In the genomic region with DNA sequence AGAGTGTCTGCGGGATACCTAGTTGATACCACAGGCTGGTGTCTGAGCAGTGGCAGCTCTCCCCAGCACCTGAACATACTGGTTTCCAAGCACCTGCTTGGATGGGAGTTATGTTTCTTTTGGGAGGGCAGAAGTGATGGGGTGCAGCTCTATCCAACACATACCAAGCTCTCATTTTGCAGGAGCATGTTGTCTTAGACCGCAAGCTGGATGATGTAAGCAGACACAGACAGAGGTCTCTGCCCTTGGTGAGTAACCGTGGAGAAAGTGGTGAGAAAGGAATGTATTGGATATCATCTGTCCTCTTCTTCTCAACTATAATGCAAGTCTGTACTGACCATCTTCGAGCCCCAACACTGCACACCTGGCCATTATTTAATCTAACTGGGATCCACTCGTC, we compare ENCODE assay signal across 22 cellular contexts. TPM values are rescaled to one million over a fixed set of nuclear protein-coding genes. Genes with fewer than 3 reads are reported as not detected.
DNase-seq lines count a peak whose midpoint lies in the region; ATAC-seq and TF ChIP-seq lines count a peak whose summit lies in the region.
"Had no signal": no experiment of that assay in that cellular context is flagged by ENCODE, and none has a peak within 500 bp of the region (broad histone marks: within the 10 kb centered on the region; RNA-seq: fewer than 3 reads in every experiment).

No MANE protein-coding gene starts in this region.

- H3K27ac ChIP-seq in IMR-90 (ENCODE audit: insufficient read depth, low read length) (no peak overlapping the region), lower lobe of right lung (no peak overlapping the region)
- H3K27ac ChIP-seq: BLaER1, gastroesophageal sphincter, suprapubic skin had no signal

- H4K91ac ChIP-seq in IMR-90 (ENCODE audit: insufficient read depth, low read depth, low read length), result no peak overlapping the region; the same call in 1 of the 2 replicates

- H4K8ac ChIP-seq in IMR-90 (ENCODE audit: low read depth in 2 of 2, low read length in 2 of 2), result no peak overlapping the region

- peak overlapping the region; percentile 51 for H3K4me2 ChIP-seq in IMR-90 (ENCODE audit: low read depth, low read length)
- H3K4me2 ChIP-seq: BLaER1 had no signal

- no peak for TF ChIP-seq POLR2A in IMR-90 (IDR thresholded peaks at IDR 0.05; ENCODE audit: low read depth, low read length)

- H2AK9ac ChIP-seq in IMR-90 (replicated peaks; ENCODE audit: low read depth, low read length, poor library complexity), result no peak overlapping the region

- H3K9me3 Mint-ChIP-seq in CD14-positive monocyte, result peaks cover 8 to 14% (median 12%) of the 10 kb centered on the region in 7 donors

- in situ Hi-C loops in IMR-90 (cut with MboI; ENCODE audit: low sequenced_read_pairs), result no loop called here

- peaks cover 0 to 3% of the 10 kb centered on the region in 2 donors for H3K36me3 Mint-ChIP-seq in CD14-positive monocyte

- ATAC-seq in IMR-90 (ENCODE audit: low read depth), result peak; percentile 81
- no peak for ATAC-seq in lower lobe of right lung
- ATAC-seq: activated CD4-positive, CD25-positive, alpha-beta regulatory T cell treated with anti-CD3 and anti-CD28 coated beads, Interleukin-2, amount 50 U/mL, for 24 hours; activated naive CD4-positive, alpha-beta T cell treated with anti-CD3 and anti-CD28 coated beads, Interleukin-2, amount 50 U/mL, for 72 hours; gastroesophageal sphincter; Panc1; T-cell had no signal

- H2BK15ac ChIP-seq in IMR-90 (ENCODE audit: low read depth, low read length), result no peak overlapping the region

- no peak overlapping the region for H3K4me3 Mint-ChIP-seq in CD14-positive monocyte
- H3K4me3 Mint-ChIP-seq: dendritic cell treated with granulocyte-macrophage colony-stimulating factor and Interleukin-4, amounts not matched to agents 40 ng/mL and 50 ng/mL, for 4 days; immature natural killer cell; T-cell had no signal

- H3K36me3 ChIP-seq in IMR-90 (ENCODE audit: control insufficient read depth, insufficient read depth, low read length), result peaks cover 9% of the 10 kb centered on the region
- peaks cover 8% of the 10 kb centered on the region for H3K36me3 ChIP-seq in lower lobe of right lung

- peaks cover 4% of the 10 kb centered on the region; the same call in 1 of the 2 replicates for H4K20me1 ChIP-seq in IMR-90 (ENCODE audit: insufficient read depth, low read length)
- H4K20me1 ChIP-seq: BLaER1 had no signal

- H2AFZ ChIP-seq in IMR-90 (replicated peaks; ENCODE audit: low read length, poor library complexity), result no peak overlapping the region

- no peak overlapping the region for H3K18ac ChIP-seq in IMR-90 (ENCODE audit: low read depth, low read length)

- H3K27me3 Mint-ChIP-seq in CD14-positive monocyte (ENCODE audit: low read depth in 3 of 3), result peaks cover 0 to 4% (median 1%) of the 10 kb centered on the region in 3 donors
- H3K27me3 Mint-ChIP-seq: dendritic cell treated with granulocyte-macrophage colony-stimulating factor and Interleukin-4, amounts not matched to agents 40 ng/mL and 50 ng/mL, for 4 days; T-cell had no signal

- no peak overlapping the region for H3K14ac ChIP-seq in IMR-90 (replicated peaks; ENCODE audit: low read depth, low read length)

- DNase-seq in AG10803 (ENCODE audit: low read depth) (peak; percentile 81), IMR-90 (peak; percentile 94), choroid plexus epithelial cell (ENCODE audit: low read depth) (peak; percentile 96), left kidney (ENCODE audit: low read depth, low spot score) (peak; percentile 34), putamen (ENCODE audit: low spot score) (no peak), lower lobe of right lung (no peak), CD14-positive monocyte (ENCODE audit: low spot score) (no peak)
- no peak for DNase-seq in activated T-cell treated with anti-CD3 and anti-CD28 coated beads, Interleukin-2, amount 50 U/mL, for 48 hours
- DNase-seq: activated CD8-positive, alpha-beta memory T cell treated with anti-CD3 and anti-CD28 coated beads, Interleukin-2, amount 50 U/mL, for 4 hours; immature natural killer cell; Karpas-422; NCI-H524; T-cell had no signal

- H3K4ac ChIP-seq in IMR-90 (ENCODE audit: low read depth, low read length), result no peak overlapping the region

- H3K79me1 ChIP-seq in IMR-90 (ENCODE audit: low read depth in 1 of 2, low read length in 2 of 2), result no peaks in the 10 kb centered on the region

- TF ChIP-seq CTCF in AG10803 (conservative IDR thresholded peaks at IDR 0.05; ENCODE audit: low read length) (no peak), IMR-90 (conservative IDR thresholded peaks at IDR 0.05; ENCODE audit: low read depth, low read length) (no peak), choroid plexus epithelial cell (conservative IDR thresholded peaks at IDR 0.05; ENCODE audit: low read depth, low read length) (no peak), lower lobe of right lung (IDR thresholded peaks at IDR 0.05) (no peak), CD14-positive monocyte (IDR thresholded peaks at IDR 0.05) (no peak)

- H3K9ac ChIP-seq in IMR-90 (ENCODE audit: low read depth, low read length), result no peak overlapping the region
- H3K9ac ChIP-seq: BLaER1 had no signal

- POLR2A ChIA-PET in IMR-90 (lab: Charles Lee; ENCODE audit: unreplicated experiment), result no interaction called here

- no peak overlapping the region for H2AK5ac ChIP-seq in IMR-90 (ENCODE audit: low read depth, low read length)

- dilution Hi-C loops in IMR-90 (cut with HindIII; ENCODE audit: low sequenced_read_pairs, unreplicated experiment), result no loop called here

- CTCF ChIA-PET in IMR-90 (lab: Yijun Ruan, JAX), result no interaction called here

- H3K9me1 ChIP-seq in IMR-90 (ENCODE audit: insufficient read depth, low read length), result peaks cover 8% of the 10 kb centered on the region; the same call in 1 of the 2 replicates

- H2BK5ac ChIP-seq in IMR-90 (ENCODE audit: low read depth, low read length, poor library complexity, severe bottlenecking), result no peak overlapping the region

- intact Hi-C loops in IMR-90 (cut with micrococcal nuclease), result loop anchor here (10.0 kb wide), 1 partner anchor 189 kb away; a partner anchor contains a TSS
- intact Hi-C loops in lower lobe of right lung (cut with DNase I), result no loop called here
- intact Hi-C loops in CD14-positive monocyte (cut with micrococcal nuclease), result no loop called here

- BruUV-seq in IMR-90 (replicated peaks; lab: Mats Ljungman, UMichigan), result no TSS peak

- H3K4me3 ChIP-seq in AG10803 (ENCODE audit: low read length), result no peak overlapping the region
- no peak overlapping the region for H3K4me3 ChIP-seq in IMR-90 (ENCODE audit: insufficient read depth, low read depth, low read length)
- no peak overlapping the region for H3K4me3 ChIP-seq in choroid plexus epithelial cell (ENCODE audit: low read depth, low read length)
- no peak overlapping the region for H3K4me3 ChIP-seq in lower lobe of right lung
- H3K4me3 ChIP-seq: BLaER1, gastroesophageal sphincter, suprapubic skin had no signal

- H3K4me1 ChIP-seq in IMR-90 (ENCODE audit: control insufficient read depth, insufficient read depth, low read length), result peaks cover 10% of the 10 kb centered on the region
- no peaks in the 10 kb centered on the region for H3K4me1 ChIP-seq in lower lobe of right lung
- H3K4me1 ChIP-seq: BLaER1, gastroesophageal sphincter, suprapubic skin had no signal

- WGBS in IMR-90 (ENCODE audit: extremely low coverage in 2 of 2, insufficient read length in 1 of 2), 2 experiments, result no CpG with 5 or more reads among the region's 5 CpGs

- no peak overlapping the region for H3K23ac ChIP-seq in IMR-90 (ENCODE audit: low read depth, low read length)

- H3K56ac ChIP-seq in IMR-90 (ENCODE audit: extremely low read depth, insufficient read depth, low read length), result no peak overlapping the region

- no peaks in the 10 kb centered on the region for H3K4me1 Mint-ChIP-seq in CD14-positive monocyte

- H3K27ac Mint-ChIP-seq in CD14-positive monocyte, result no peak overlapping the region
- H3K27ac Mint-ChIP-seq: activated naive CD4-positive, alpha-beta T cell treated with anti-CD3 and anti-CD28 coated beads, Interleukin-2, amount 50 U/mL, for 72 hours; dendritic cell treated with granulocyte-macrophage colony-stimulating factor and Interleukin-4, amounts not matched to agents 40 ng/mL and 50 ng/mL, for 4 days; immature natural killer cell; T-cell had no signal

- H3K27me3 ChIP-seq in IMR-90 (ENCODE audit: control insufficient read depth, insufficient read depth, low read length), result no peaks in the 10 kb centered on the region
- no peaks in the 10 kb centered on the region for H3K27me3 ChIP-seq in lower lobe of right lung (ENCODE audit: low read depth)
- H3K27me3 ChIP-seq: BLaER1, suprapubic skin had no signal

- H4K5ac ChIP-seq in IMR-90 (ENCODE audit: low read depth, low read length), result no peak overlapping the region

- no peak for TF ChIP-seq RAD21 in IMR-90 (IDR thresholded peaks at IDR 0.05; ENCODE audit: low read length)

- H3K9me3 ChIP-seq in IMR-90 (ENCODE audit: control insufficient read depth, insufficient read depth, low read length) (no peaks in the 10 kb centered on the region), lower lobe of right lung (no peaks in the 10 kb centered on the region)
- H3K9me3 ChIP-seq: gastroesophageal sphincter, suprapubic skin had no signal

- H2BK20ac ChIP-seq in IMR-90 (ENCODE audit: low read depth, low read length), result no peak overlapping the region

- H2BK120ac ChIP-seq in IMR-90 (ENCODE audit: low read depth, low read length), result no peak overlapping the region

TF ChIP-seq in IMR-90, 13 proteins besides CTCF, POLR2A, EP300 and RAD21:
- TF ChIP-seq MXI1 (IDR thresholded peaks at IDR 0.05; ENCODE audit: borderline replicate concordance, low read depth, low read length) (no peak), FOS (IDR thresholded peaks at IDR 0.05; ENCODE audit: low read depth, low read length) (peak; percentile 85), SMC3 (IDR thresholded peaks at IDR 0.05; ENCODE audit: low read depth, low read length) (no peak), BHLHE40 (IDR thresholded peaks at IDR 0.05; ENCODE audit: low read depth, low read length) (peak; percentile 61; the same call in 1 of the 2 replicates), CEBPB (IDR thresholded peaks at IDR 0.05; ENCODE audit: low read depth, low read length) (peak; percentile 83)

RNA-seq across cellular contexts. Expression of a gene that starts 37.4 kb away (rescaled TPM):
- total RNA-seq in IMR-90 (2012; rRNA removed), result 8.9 and 11.7 TPM in 2 replicates
- polyA plus RNA-seq in IMR-90 (2012; rRNA removed), result 16.2 and 17.1 TPM in 2 replicates
- polyA plus RNA-seq in IMR-90 (2012; cell fraction: cytosol; rRNA removed), result 13.7 and 15.5 TPM in 2 replicates
- 22.8 and 27.3 TPM in 2 replicates for polyA plus RNA-seq in IMR-90 (2012; cell fraction: nucleus; rRNA removed; ENCODE audit: low replicate concordance)
- total RNA-seq in lower lobe of right lung, result 16.9 TPM
- polyA plus RNA-seq in CD14-positive monocyte, result 1 to 10 TPM; 1.6 to 2.4 TPM

RNA-seq across cellular contexts. Expression of a gene that starts 38.4 kb away (rescaled TPM):
- total RNA-seq in IMR-90 (2012; rRNA removed), result not detected in 2 replicates
- not detected in 2 replicates for polyA plus RNA-seq in IMR-90 (2012; rRNA removed)
- polyA plus RNA-seq in IMR-90 (2012; cell fraction: cytosol; rRNA removed), result not detected in 2 replicates
- polyA plus RNA-seq in IMR-90 (2012; cell fraction: nucleus; rRNA removed; ENCODE audit: low replicate concordance), result not detected in 2 replicates
- not detected for total RNA-seq in lower lobe of right lung
- polyA plus RNA-seq in CD14-positive monocyte, result not detected
- total RNA-seq: activated naive CD4-positive, alpha-beta T cell treated with anti-CD3 and anti-CD28 coated beads, Interleukin-2, amount 50 U/mL, for 72 hours; gastroesophageal sphincter; mononuclear cell; osteocyte; suprapubic skin; T-cell had no signal
- polyA plus RNA-seq: immature natural killer cell had no signal

Comparison
In these comparisons a context has a peak if more than half of its experiments do, and no peak if none do; other contexts are left out.
1. DNase-seq: peak in AG10803 (single experiment), IMR-90 (single experiment), choroid plexus epithelial cell (single experiment) and left kidney (single experiment); none in putamen (single experiment), activated T-cell treated with anti-CD3 and anti-CD28 coated beads, Interleukin-2, amount 50 U/mL, for 48 hours (0 of 2), lower lobe of right lung (single experiment) and CD14-positive monocyte (single experiment).